ENCODE assay signal across 18 cellular contexts in the genomic region with DNA sequence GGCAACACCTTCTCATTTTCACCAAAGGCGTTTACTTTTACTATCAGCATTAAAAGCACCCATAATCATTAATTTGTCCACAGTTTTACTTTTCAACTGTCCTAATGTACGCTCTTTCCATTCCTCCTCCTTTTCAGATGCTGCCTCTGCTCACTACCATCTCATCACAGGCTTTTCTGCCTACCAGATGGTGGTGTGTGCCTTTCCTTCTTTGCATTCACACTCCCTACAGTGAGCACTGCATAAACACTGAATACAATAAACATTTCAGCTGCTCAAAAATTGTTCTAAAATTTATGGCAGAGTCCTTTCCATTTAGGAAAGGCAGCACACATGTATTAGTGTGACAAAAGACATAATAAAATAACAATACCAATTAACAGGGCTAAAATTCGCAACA.
DNase-seq lines count a peak whose midpoint lies in the region; ATAC-seq and TF ChIP-seq lines count a peak whose summit lies in the region.
"Had no signal": no experiment of that assay in that cellular context is flagged by ENCODE, and none has a peak within 500 bp of the region (broad histone marks: within the 10 kb centered on the region; RNA-seq: fewer than 3 reads in every experiment).

No MANE protein-coding gene starts in this region.

- peak overlapping the region; percentile 23 for H3K27ac ChIP-seq in hepatocyte
- no peak overlapping the region for H3K27ac ChIP-seq in neural progenitor cell
- no peak overlapping the region for H3K27ac ChIP-seq in dorsolateral prefrontal cortex

- no peaks in the 10 kb centered on the region for H3K4me1 ChIP-seq in hepatocyte (ENCODE audit: insufficient read depth)
- H3K4me1 ChIP-seq in neural progenitor cell: peaks cover 17% of the 10 kb centered on the region
- H3K4me1 ChIP-seq: HAP-1 had no signal

- no peaks in the 10 kb centered on the region for H3K36me3 ChIP-seq in hepatocyte (replicated peaks; ENCODE audit: insufficient read depth, low read depth)
- no peaks in the 10 kb centered on the region for H3K36me3 ChIP-seq in neural progenitor cell
- H3K36me3 ChIP-seq: HAP-1 had no signal

- 72% methylated on average over 3 of the region's 3 CpGs for WGBS in hepatocyte (ENCODE audit: low lambda C conversion rate, missing lambda C conversion rate)

- CTCF ChIA-PET in Calu3 (lab: Charles Lee): no interaction called here

- H3K4me2 ChIP-seq in hepatocyte (no peak overlapping the region), neural progenitor cell (peak overlapping the region; percentile 21)

- H3F3A ChIP-seq in neural progenitor cell (ENCODE audit: low read depth): no peaks in the 10 kb centered on the region

- ATAC-seq in GM18519 (IDR thresholded peaks at IDR 0.05; ENCODE audit: low FRiP score, unreplicated experiment) (no peak), GM18498 (IDR thresholded peaks at IDR 0.05; ENCODE audit: unreplicated experiment) (no peak)
- ATAC-seq: K562, PC-3 had no signal

- H3K4me1 Mint-ChIP-seq in Calu3 (ENCODE audit: low read depth, unreplicated experiment) (peaks cover 27% of the 10 kb centered on the region), neural progenitor cell (peaks cover 19% of the 10 kb centered on the region)
- H3K4me1 Mint-ChIP-seq: CD4-positive, alpha-beta memory T cell had no signal

- H3K9me3 ChIP-seq in hepatocyte (ENCODE audit: low read depth) (no peaks in the 10 kb centered on the region), neural progenitor cell (ENCODE audit: low read depth) (no peaks in the 10 kb centered on the region)
- H3K9me3 ChIP-seq: HAP-1 had no signal

- no peaks in the 10 kb centered on the region for H3K79me2 ChIP-seq in hepatocyte
- no peaks in the 10 kb centered on the region for H3K79me2 ChIP-seq in neural progenitor cell (ENCODE audit: low read depth)

- H3K4me3 ChIP-seq in hepatocyte (no peak overlapping the region), neural progenitor cell (no peak overlapping the region), dorsolateral prefrontal cortex (no peak overlapping the region)
- H3K4me3 ChIP-seq: HAP-1, K562 had no signal

- H3K9ac ChIP-seq in neural progenitor cell: no peak overlapping the region

- no peak overlapping the region for H2AFZ ChIP-seq in hepatocyte
- H2AFZ ChIP-seq in neural progenitor cell (replicated peaks): peak overlapping the region; percentile 85

- BruUV-seq in Calu3 (replicated peaks; lab: Mats Ljungman, UMichigan): no TSS peak

- no peaks in the 10 kb centered on the region for H3K27me3 Mint-ChIP-seq in Calu3 (ENCODE audit: unreplicated experiment)
- H3K27me3 Mint-ChIP-seq in neural progenitor cell (ENCODE audit: insufficient read depth, low read depth): peaks cover 2% of the 10 kb centered on the region
- H3K27me3 Mint-ChIP-seq: CD4-positive, alpha-beta memory T cell had no signal

- peaks cover 4% of the 10 kb centered on the region for H3K36me3 Mint-ChIP-seq in Calu3 (ENCODE audit: insufficient read depth, unreplicated experiment)
- no peaks in the 10 kb centered on the region for H3K36me3 Mint-ChIP-seq in neural progenitor cell
- H3K36me3 Mint-ChIP-seq: CD4-positive, alpha-beta memory T cell had no signal

- TF ChIP-seq CTCF in Calu3 (IDR thresholded peaks at IDR 0.05; ENCODE audit: unreplicated experiment) (no peak), hepatocyte (IDR thresholded peaks at IDR 0.05; ENCODE audit: poor library complexity) (no peak), neural progenitor cell (IDR thresholded peaks at IDR 0.05) (no peak), dorsolateral prefrontal cortex (IDR thresholded peaks at IDR 0.05 in 54 of 56, conservative IDR thresholded peaks at IDR 0.05 in 2 of 56; ENCODE audit: low read depth in 1 of 56, partially characterized antibody in 56 of 56) (no peak)

- peak overlapping the region; percentile 75 for H3K27ac Mint-ChIP-seq in Calu3 (ENCODE audit: unreplicated experiment)
- no peak overlapping the region for H3K27ac Mint-ChIP-seq in neural progenitor cell
- H3K27ac Mint-ChIP-seq: CD4-positive, alpha-beta memory T cell had no signal

- no peaks in the 10 kb centered on the region for H3K9me3 Mint-ChIP-seq in Calu3 (ENCODE audit: low read depth, unreplicated experiment)
- no peaks in the 10 kb centered on the region for H3K9me3 Mint-ChIP-seq in neural progenitor cell

- intact Hi-C loops in Calu3 (cut with micrococcal nuclease; ENCODE audit: unreplicated experiment): no loop called here
- intact Hi-C loops in dorsolateral prefrontal cortex (cut with DNase I): no loop called here

- H3K4me3 Mint-ChIP-seq in Calu3 (ENCODE audit: low read depth, unreplicated experiment) (peak overlapping the region; percentile 10), neural progenitor cell (no peak overlapping the region)
- H3K4me3 Mint-ChIP-seq: CD4-positive, alpha-beta memory T cell had no signal

- H4K20me1 ChIP-seq in hepatocyte (ENCODE audit: insufficient read depth, poor library complexity, severe bottlenecking) (no peaks in the 10 kb centered on the region), neural progenitor cell (ENCODE audit: low read depth) (no peaks in the 10 kb centered on the region)

- H3K9me2 ChIP-seq in hepatocyte (replicated peaks; ENCODE audit: insufficient read depth): no peaks in the 10 kb centered on the region

- DNase-seq in Calu3 (peak; percentile 1), NCI-H69 (lab: John Stamatoyannopoulos, UW) (peak; percentile 25), hepatocyte (ENCODE audit: low spot score) (no peak), neural progenitor cell (ENCODE audit: low spot score) (no peak), dorsolateral prefrontal cortex (no peak)
- DNase-seq: CD4-positive, alpha-beta memory T cell; NCI-H1092 treated with DMSO at 0.1 percent for 48 hours; NCI-H1694; NCI-H2081 treated with DMSO at 0.1 percent for 48 hours; NCI-H510A treated with DMSO at 0.1 percent for 48 hours; NCI-H82; PC-3; RPMI8226; SHP77 treated with DMSO at 0.1 percent for 48 hours had no signal

- H3K27me3 ChIP-seq in hepatocyte (no peaks in the 10 kb centered on the region), neural progenitor cell (no peaks in the 10 kb centered on the region), dorsolateral prefrontal cortex (no peaks in the 10 kb centered on the region)

Comparison
In these comparisons a context has a peak if more than half of its experiments do, and no peak if none do; other contexts are left out.
1. DNase-seq: peak in Calu3 (single experiment) and NCI-H69 (single experiment); none in hepatocyte (single experiment), neural progenitor cell (single experiment) and dorsolateral prefrontal cortex (0 of 10).